1 cellular context compared by ENCODE assay signal in genomic region chr5:95543017-95543705, GRCh38.
TF ChIP-seq lines count a peak whose summit lies in the region.

No MANE protein-coding gene starts in this region.

TF ChIP-seq in HepG2, 621 proteins besides CTCF, POLR2A, EP300 and RAD21:
- no peak for TF ChIP-seq MYNN (CRISPR knock-in tag; IDR thresholded peaks at IDR 0.05; ENCODE audit: low read depth)
